In the genomic region with DNA sequence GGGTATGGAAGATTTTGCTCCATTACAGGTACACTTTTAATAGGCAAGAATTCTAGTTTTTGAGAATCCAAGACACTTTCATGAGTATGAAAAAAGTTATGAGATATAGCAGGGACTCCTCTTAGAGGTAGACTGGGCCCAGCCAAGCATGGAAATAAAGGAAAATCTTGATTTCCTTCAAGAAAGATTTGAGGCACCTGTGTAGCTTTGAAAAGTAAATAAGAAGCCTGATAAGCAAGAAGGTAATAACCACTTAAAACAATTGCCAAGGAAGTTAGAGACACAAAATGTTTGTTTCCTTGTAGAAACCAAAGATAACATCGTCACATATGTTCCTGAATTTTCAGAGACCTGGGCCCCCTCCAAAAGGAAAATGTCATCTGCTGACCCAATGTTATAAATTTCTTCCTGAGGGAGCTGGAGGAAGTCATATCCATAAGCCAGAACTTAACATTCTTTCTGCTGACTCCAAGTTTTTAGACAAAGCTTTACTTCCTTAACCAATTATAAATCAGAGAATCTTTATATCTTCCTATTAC, we compare ENCODE assay signal across 24 cellular contexts.
DNase-seq lines count a peak whose midpoint lies in the region; ATAC-seq and TF ChIP-seq lines count a peak whose summit lies in the region.
"Had no signal": no experiment of that assay in that cellular context is flagged by ENCODE, and none has a peak within 500 bp of the region (broad histone marks: within the 10 kb centered on the region; RNA-seq: fewer than 3 reads in every experiment).

No MANE protein-coding gene starts in this region.

- DNase-seq in GM23338 (ENCODE audit: low spot score) (no peak), mucosa of descending colon (no peak), NCI-H2196 (lab: John Stamatoyannopoulos, UW; ENCODE audit: unreplicated experiment) (no peak), NCI-H146 treated with DMSO at 0.1 percent for 48 hours (lab: John Stamatoyannopoulos, UW; ENCODE audit: unreplicated experiment) (no peak), NOMO-1 treated with DMSO at 0.1 percent for 48 hours (lab: John Stamatoyannopoulos, UW; ENCODE audit: unreplicated experiment) (no peak)
- DNase-seq: 8988T, ACHN, BE2C, DMS53, GDM1, Kasumi-1, MV-4-11, NCI-H1105, NCI-H146, NCI-H2029, NCI-H446 treated with DMSO at 0.1 percent for 48 hours, NCI-H526, OCI-M1, Peyer's patch, SHP77 treated with DMSO at 0.1 percent for 48 hours had no signal

- H3K9me2 ChIP-seq in GM23338 (ENCODE audit: insufficient read depth), result no peaks in the 10 kb centered on the region

- H3K79me2 ChIP-seq in GM23338 (replicated peaks; ENCODE audit: insufficient read depth), result no peaks in the 10 kb centered on the region

- no peaks in the 10 kb centered on the region for H3K27me3 Mint-ChIP-seq in GM23338 (ENCODE audit: insufficient read depth, low read depth, poor library complexity)

- H3K9me3 Mint-ChIP-seq in GM23338, result no peaks in the 10 kb centered on the region

- no peaks in the 10 kb centered on the region for H3K27me3 ChIP-seq in GM23338 (ENCODE audit: insufficient read depth)
- H3K27me3 ChIP-seq: BE2C, Peyer's patch had no signal

- H3K27ac Mint-ChIP-seq in GM23338, result no peak overlapping the region

- H3K4me1 Mint-ChIP-seq in GM23338, result peaks cover 5% of the 10 kb centered on the region; the same call in 2 of the 3 replicates

- no peak overlapping the region for H3K4me3 Mint-ChIP-seq in GM23338

- H3K36me3 Mint-ChIP-seq in GM23338 (ENCODE audit: low read depth), result no peaks in the 10 kb centered on the region

- peak overlapping the region; percentile 9; the same call in 1 of the 2 replicates for H2AFZ ChIP-seq in GM23338

- H3F3A ChIP-seq in GM23338 (replicated peaks; ENCODE audit: low read depth), result no peaks in the 10 kb centered on the region

- no peaks in the 10 kb centered on the region for H4K20me1 ChIP-seq in GM23338 (replicated peaks; ENCODE audit: insufficient read depth)

- ATAC-seq in GM23338, result no peak
- peak; percentile 48 for ATAC-seq in mucosa of descending colon

- H3K27ac ChIP-seq in 22Rv1 (peak overlapping the region; percentile 63), GM23338 (ENCODE audit: low read depth) (no peak overlapping the region), VCaP (peak overlapping the region; percentile 81)
- H3K27ac ChIP-seq: HL-60, Peyer's patch, SK-N-MC had no signal

- H3K36me3 ChIP-seq in GM23338 (ENCODE audit: insufficient read depth) (no peaks in the 10 kb centered on the region), mucosa of descending colon (ENCODE audit: low read depth) (no peaks in the 10 kb centered on the region)
- H3K36me3 ChIP-seq: BE2C, Peyer's patch had no signal

- no peak overlapping the region for H3K4me2 ChIP-seq in GM23338

- no peak overlapping the region for H3K4me3 ChIP-seq in GM23338
- H3K4me3 ChIP-seq in mucosa of descending colon, result no peak overlapping the region
- H3K4me3 ChIP-seq: Peyer's patch, SK-N-MC had no signal

- H3K4me1 ChIP-seq in GM23338 (ENCODE audit: insufficient read depth) (no peaks in the 10 kb centered on the region; the same call in 1 of the 2 replicates), mucosa of descending colon (ENCODE audit: low read depth) (no peaks in the 10 kb centered on the region)
- H3K4me1 ChIP-seq: BE2C, Peyer's patch had no signal

- TF ChIP-seq CTCF in 22Rv1 (IDR thresholded peaks at IDR 0.05) (no peak), GM23338 (conservative IDR thresholded peaks at IDR 0.05; ENCODE audit: low read depth in 2 of 2) (no peak), VCaP (conservative IDR thresholded peaks at IDR 0.05) (no peak), mucosa of descending colon (IDR thresholded peaks at IDR 0.05) (no peak)

- H3K9me3 ChIP-seq in mucosa of descending colon, result no peaks in the 10 kb centered on the region
- H3K9me3 ChIP-seq: BE2C, Peyer's patch had no signal

- intact Hi-C loops in mucosa of descending colon (cut with DNase I, micrococcal nuclease), result no loop called here

TF ChIP-seq in GM23338, 12 proteins besides CTCF, POLR2A, EP300 and RAD21 (continues in another document):
- TF ChIP-seq ZNF331 (CRISPR knock-in tag; IDR thresholded peaks at IDR 0.05; ENCODE audit: low read depth) (no peak), JUNB (IDR thresholded peaks at IDR 0.05; ENCODE audit: unreplicated experiment) (no peak), EZH2 (IDR thresholded peaks at IDR 0.05; ENCODE audit: low read depth, unreplicated experiment) (no peak), EZH2phosphoT487 (IDR thresholded peaks at IDR 0.05; ENCODE audit: unreplicated experiment) (no peak), CREB1 (CRISPR knock-in tag; IDR thresholded peaks at IDR 0.05; ENCODE audit: low read depth) (no peak), NANOG (IDR thresholded peaks at IDR 0.05; ENCODE audit: borderline replicate concordance) (no peak), ETS1 (IDR thresholded peaks at IDR 0.05) (no peak), ZNF114 (CRISPR knock-in tag; IDR thresholded peaks at IDR 0.05) (no peak), STAT1 (IDR thresholded peaks at IDR 0.05; ENCODE audit: unreplicated experiment) (no peak)
- TF ChIP-seq, protein P1, sequence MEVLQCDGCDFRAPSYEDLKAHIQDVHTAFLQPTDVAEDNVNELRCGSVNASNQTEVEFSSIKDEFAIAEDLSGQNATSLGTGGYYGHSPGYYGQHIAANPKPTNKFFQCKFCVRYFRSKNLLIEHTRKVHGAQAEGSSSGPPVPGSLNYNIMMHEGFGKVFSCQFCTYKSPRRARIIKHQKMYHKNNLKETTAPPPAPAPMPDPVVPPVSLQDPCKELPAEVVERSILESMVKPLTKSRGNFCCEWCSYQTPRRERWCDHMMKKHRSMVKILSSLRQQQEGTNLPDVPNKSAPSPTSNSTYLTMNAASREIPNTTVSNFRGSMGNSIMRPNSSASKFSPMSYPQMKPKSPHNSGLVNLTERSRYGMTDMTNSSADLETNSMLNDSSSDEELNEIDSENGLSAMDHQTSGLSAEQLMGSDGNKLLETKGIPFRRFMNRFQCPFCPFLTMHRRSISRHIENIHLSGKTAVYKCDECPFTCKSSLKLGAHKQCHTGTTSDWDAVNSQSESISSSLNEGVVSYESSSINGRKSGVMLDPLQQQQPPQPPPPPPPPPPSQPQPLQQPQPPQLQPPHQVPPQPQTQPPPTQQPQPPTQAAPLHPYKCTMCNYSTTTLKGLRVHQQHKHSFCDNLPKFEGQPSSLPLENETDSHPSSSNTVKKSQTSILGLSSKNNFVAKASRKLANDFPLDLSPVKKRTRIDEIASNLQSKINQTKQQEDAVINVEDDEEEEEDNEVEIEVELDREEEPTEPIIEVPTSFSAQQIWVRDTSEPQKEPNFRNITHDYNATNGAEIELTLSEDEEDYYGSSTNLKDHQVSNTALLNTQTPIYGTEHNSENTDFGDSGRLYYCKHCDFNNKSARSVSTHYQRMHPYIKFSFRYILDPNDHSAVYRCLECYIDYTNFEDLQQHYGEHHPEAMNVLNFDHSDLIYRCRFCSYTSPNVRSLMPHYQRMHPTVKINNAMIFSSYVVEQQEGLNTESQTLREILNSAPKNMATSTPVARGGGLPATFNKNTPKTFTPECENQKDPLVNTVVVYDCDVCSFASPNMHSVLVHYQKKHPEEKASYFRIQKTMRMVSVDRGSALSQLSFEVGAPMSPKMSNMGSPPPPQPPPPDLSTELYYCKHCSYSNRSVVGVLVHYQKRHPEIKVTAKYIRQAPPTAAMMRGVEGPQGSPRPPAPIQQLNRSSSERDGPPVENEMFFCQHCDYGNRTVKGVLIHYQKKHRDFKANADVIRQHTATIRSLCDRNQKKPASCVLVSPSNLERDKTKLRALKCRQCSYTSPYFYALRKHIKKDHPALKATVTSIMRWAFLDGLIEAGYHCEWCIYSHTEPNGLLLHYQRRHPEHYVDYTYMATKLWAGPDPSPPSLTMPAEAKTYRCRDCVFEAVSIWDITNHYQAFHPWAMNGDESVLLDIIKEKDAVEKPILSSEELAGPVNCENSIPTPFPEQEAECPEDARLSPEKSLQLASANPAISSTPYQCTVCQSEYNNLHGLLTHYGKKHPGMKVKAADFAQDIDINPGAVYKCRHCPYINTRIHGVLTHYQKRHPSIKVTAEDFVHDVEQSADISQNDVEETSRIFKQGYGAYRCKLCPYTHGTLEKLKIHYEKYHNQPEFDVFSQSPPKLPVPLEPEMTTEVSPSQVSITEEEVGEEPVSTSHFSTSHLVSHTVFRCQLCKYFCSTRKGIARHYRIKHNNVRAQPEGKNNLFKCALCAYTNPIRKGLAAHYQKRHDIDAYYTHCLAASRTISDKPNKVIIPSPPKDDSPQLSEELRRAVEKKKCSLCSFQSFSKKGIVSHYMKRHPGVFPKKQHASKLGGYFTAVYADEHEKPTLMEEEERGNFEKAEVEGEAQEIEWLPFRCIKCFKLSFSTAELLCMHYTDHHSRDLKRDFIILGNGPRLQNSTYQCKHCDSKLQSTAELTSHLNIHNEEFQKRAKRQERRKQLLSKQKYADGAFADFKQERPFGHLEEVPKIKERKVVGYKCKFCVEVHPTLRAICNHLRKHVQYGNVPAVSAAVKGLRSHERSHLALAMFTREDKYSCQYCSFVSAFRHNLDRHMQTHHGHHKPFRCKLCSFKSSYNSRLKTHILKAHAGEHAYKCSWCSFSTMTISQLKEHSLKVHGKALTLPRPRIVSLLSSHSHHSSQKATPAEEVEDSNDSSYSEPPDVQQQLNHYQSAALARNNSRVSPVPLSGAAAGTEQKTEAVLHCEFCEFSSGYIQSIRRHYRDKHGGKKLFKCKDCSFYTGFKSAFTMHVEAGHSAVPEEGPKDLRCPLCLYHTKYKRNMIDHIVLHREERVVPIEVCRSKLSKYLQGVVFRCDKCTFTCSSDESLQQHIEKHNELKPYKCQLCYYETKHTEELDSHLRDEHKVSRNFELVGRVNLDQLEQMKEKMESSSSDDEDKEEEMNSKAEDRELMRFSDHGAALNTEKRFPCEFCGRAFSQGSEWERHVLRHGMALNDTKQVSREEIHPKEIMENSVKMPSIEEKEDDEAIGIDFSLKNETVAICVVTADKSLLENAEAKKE (CRISPR knock-in tag; IDR thresholded peaks at IDR 0.05), result no peak
